1 cellular context compared by ENCODE assay signal in the genomic region with DNA sequence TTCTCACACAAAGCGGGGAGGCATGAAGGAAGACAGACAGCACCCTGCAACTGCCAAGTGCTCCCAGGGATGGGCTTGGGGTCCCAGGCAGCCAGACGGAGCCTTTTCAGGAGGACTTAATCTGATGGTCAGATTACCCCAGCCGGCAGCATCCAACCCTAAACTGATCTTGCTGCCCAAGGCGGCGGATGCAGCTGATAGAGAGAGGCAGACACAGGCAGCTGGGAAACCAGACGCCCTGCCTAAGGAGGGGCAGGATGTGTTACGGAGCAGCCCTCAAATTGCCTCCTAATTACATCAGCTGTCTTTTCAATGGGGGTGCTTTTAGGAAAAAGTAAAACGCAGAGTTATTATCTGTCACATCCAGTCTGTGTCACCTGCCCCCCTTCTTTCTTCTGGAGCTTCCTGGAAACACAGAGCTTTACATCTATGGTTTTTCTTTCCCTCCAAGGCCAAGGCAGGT.
A peak's percentile ranks its signal among the peaks of the same experiment; 100 is the strongest.
TF ChIP-seq lines count a peak whose summit lies in the region.

No MANE protein-coding gene starts in this region.

TF ChIP-seq in K562, 482 proteins besides CTCF, POLR2A, EP300 and RAD21 (continued from another document):
- no peak for TF ChIP-seq SIN3A (IDR thresholded peaks at IDR 0.05; ENCODE audit: borderline replicate concordance in 2 of 2, control insufficient read depth in 1 of 2, low read depth in 2 of 2, low read length in 2 of 2)
- TF ChIP-seq ZBED1 (IDR thresholded peaks at IDR 0.05), result no peak
- TF ChIP-seq, protein P1, sequence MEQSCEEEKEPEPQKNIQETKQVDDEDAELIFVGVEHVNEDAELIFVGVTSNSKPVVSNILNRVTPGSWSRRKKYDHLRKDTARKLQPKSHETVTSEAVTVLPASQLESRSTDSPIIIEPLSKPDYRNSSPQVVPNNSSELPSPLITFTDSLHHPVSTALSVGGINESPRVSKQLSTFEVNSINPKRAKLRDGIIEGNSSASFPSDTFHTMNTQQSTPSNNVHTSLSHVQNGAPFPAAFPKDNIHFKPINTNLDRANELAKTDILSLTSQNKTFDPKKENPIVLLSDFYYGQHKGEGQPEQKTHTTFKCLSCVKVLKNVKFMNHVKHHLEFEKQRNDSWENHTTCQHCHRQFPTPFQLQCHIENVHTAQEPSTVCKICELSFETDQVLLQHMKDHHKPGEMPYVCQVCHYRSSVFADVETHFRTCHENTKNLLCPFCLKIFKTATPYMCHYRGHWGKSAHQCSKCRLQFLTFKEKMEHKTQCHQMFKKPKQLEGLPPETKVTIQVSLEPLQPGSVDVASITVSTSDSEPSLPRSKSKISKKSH (CRISPR knock-in tag; IDR thresholded peaks at IDR 0.05), result no peak
- TF ChIP-seq MCM5 (IDR thresholded peaks at IDR 0.05; ENCODE audit: low read depth), result no peak
- TF ChIP-seq, protein P2, sequence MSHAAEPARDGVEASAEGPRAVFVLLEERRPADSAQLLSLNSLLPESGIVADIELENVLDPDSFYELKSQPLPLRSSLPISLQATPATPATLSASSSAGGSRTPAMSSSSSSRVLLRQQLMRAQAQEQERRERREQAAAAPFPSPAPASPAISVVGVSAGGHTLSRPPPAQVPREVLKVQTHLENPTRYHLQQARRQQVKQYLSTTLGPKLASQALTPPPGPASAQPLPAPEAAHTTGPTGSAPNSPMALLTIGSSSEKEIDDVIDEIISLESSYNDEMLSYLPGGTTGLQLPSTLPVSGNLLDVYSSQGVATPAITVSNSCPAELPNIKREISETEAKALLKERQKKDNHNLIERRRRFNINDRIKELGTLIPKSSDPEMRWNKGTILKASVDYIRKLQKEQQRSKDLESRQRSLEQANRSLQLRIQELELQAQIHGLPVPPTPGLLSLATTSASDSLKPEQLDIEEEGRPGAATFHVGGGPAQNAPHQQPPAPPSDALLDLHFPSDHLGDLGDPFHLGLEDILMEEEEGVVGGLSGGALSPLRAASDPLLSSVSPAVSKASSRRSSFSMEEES (CRISPR knock-in tag; IDR thresholded peaks at IDR 0.05), result no peak
- no peak for TF ChIP-seq ZC3H11A (IDR thresholded peaks at IDR 0.05; ENCODE audit: low read depth, low read length)
- TF ChIP-seq, protein P3, sequence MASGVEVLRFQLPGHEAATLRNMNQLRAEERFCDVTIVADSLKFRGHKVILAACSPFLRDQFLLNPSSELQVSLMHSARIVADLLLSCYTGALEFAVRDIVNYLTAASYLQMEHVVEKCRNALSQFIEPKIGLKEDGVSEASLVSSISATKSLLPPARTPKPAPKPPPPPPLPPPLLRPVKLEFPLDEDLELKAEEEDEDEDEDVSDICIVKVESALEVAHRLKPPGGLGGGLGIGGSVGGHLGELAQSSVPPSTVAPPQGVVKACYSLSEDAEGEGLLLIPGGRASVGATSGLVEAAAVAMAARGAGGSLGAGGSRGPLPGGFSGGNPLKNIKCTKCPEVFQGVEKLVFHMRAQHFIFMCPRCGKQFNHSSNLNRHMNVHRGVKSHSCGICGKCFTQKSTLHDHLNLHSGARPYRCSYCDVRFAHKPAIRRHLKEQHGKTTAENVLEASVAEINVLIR (CRISPR knock-in tag; IDR thresholded peaks at IDR 0.05), result 0 out of 2 replicates have a peak, but pooled peaks have one; percentile 5
